In genomic region chr1:176831150-176831549, GRCh38 we compare ENCODE assay signal across 27 cellular contexts.
"Had no signal": no experiment of that assay in that cellular context is flagged by ENCODE, and none has a peak within 500 bp of the region (broad histone marks: within the 10 kb centered on the region; RNA-seq: fewer than 3 reads in every experiment).

No MANE protein-coding gene starts in this region.

- H3K9me3 ChIP-seq: lower lobe of right lung, pancreas, prostate gland, sigmoid colon, spleen, stomach, testis, thyroid gland, transverse colon, upper lobe of left lung, vagina had no signal

- H3K4me1 Mint-ChIP-seq: naive B cell; stimulated activated naive B cell treated with anti-CD40 and anti-IgM and Interleukin-4, amounts not matched to agents 10 μg/mL and 1 μg/mL and 100 μg/mL, for 72 hours had no signal

- H3K36me3 ChIP-seq: lower lobe of right lung, pancreas, prostate gland, sigmoid colon, spleen, stomach, thyroid gland, transverse colon, upper lobe of left lung, vagina had no signal

- H3K27ac Mint-ChIP-seq: mesothelial cell of epicardium; naive B cell; natural killer cell treated with Interleukin-12 subunit alpha and Interleukin-12 subunit beta and Interleukin-15 and Interleukin-18, amount 100 ng/mL, for 72 hours; stimulated activated naive B cell treated with anti-CD40 and anti-IgM and Interleukin-4, amounts not matched to agents 10 μg/mL and 1 μg/mL and 100 μg/mL, for 72 hours had no signal

- DNase-seq: hippocampal formation; kidney glomerular epithelial cell; left cardiac atrium; lower lobe of right lung; mammary epithelial cell; mesenchymal stem cell; naive B cell; pancreas; posterior cingulate gyrus; retina; right cardiac atrium; sigmoid colon; small intestine; spleen; stimulated activated CD4-positive, alpha-beta T cell treated with anti-CD3 and anti-CD28 coated beads, Interleukin-4, amount 100 ng/mL, for 24 hours; stimulated activated naive B cell treated with anti-CD40 and anti-IgM and Interleukin-4, amounts not matched to agents 10 μg/mL and 1 μg/mL and 100 μg/mL, for 72 hours; stimulated activated naive CD8-positive, alpha-beta T cell treated with anti-CD3 and anti-CD28 coated beads, Interleukin-15, Interleukin-2, amounts not matched to agents 100 U/mL and 50 U/mL, for 24 hours; stomach; testis; thyroid gland; transverse colon; upper lobe of left lung had no signal

- H3K9me3 Mint-ChIP-seq: mesothelial cell of epicardium; stimulated activated naive B cell treated with anti-CD40 and anti-IgM and Interleukin-4, amounts not matched to agents 10 μg/mL and 1 μg/mL and 100 μg/mL, for 72 hours had no signal

- H3K4me3 Mint-ChIP-seq: mesothelial cell of epicardium; naive B cell; natural killer cell treated with Interleukin-12 subunit alpha and Interleukin-12 subunit beta and Interleukin-15 and Interleukin-18, amount 100 ng/mL, for 72 hours; stimulated activated naive B cell treated with anti-CD40 and anti-IgM and Interleukin-4, amounts not matched to agents 10 μg/mL and 1 μg/mL and 100 μg/mL, for 72 hours had no signal

- H3K36me3 Mint-ChIP-seq: mesothelial cell of epicardium; naive B cell; natural killer cell treated with Interleukin-12 subunit alpha and Interleukin-12 subunit beta and Interleukin-15 and Interleukin-18, amount 100 ng/mL, for 72 hours; stimulated activated naive B cell treated with anti-CD40 and anti-IgM and Interleukin-4, amounts not matched to agents 10 μg/mL and 1 μg/mL and 100 μg/mL, for 72 hours had no signal

- H3K4me1 ChIP-seq: lower lobe of right lung, pancreas, prostate gland, sigmoid colon, spleen, testis, thyroid gland, transverse colon, upper lobe of left lung, vagina had no signal

- H3K4me3 ChIP-seq: lower lobe of right lung, pancreas, prostate gland, sigmoid colon, spleen, stomach, testis, thyroid gland, transverse colon, upper lobe of left lung, vagina had no signal

- H3K27me3 ChIP-seq: pancreas, sigmoid colon, stomach, testis, thyroid gland, transverse colon, upper lobe of left lung, vagina had no signal

- ATAC-seq: left cardiac atrium; left lobe of liver; lower lobe of right lung; pancreas; right cardiac atrium; stimulated activated naive CD8-positive, alpha-beta T cell treated with anti-CD3 and anti-CD28 coated beads, Interleukin-15, Interleukin-2, amounts not matched to agents 100 U/mL and 50 U/mL, for 24 hours had no signal

- H3K27me3 Mint-ChIP-seq: natural killer cell treated with Interleukin-12 subunit alpha and Interleukin-12 subunit beta and Interleukin-15 and Interleukin-18, amount 100 ng/mL, for 72 hours; stimulated activated naive B cell treated with anti-CD40 and anti-IgM and Interleukin-4, amounts not matched to agents 10 μg/mL and 1 μg/mL and 100 μg/mL, for 72 hours had no signal

- H3K27ac ChIP-seq: lower lobe of right lung, pancreas, prostate gland, sigmoid colon, spleen, stomach, testis, thyroid gland, transverse colon, upper lobe of left lung, vagina had no signal
